1 cellular context compared by ENCODE assay signal in the genomic region with DNA sequence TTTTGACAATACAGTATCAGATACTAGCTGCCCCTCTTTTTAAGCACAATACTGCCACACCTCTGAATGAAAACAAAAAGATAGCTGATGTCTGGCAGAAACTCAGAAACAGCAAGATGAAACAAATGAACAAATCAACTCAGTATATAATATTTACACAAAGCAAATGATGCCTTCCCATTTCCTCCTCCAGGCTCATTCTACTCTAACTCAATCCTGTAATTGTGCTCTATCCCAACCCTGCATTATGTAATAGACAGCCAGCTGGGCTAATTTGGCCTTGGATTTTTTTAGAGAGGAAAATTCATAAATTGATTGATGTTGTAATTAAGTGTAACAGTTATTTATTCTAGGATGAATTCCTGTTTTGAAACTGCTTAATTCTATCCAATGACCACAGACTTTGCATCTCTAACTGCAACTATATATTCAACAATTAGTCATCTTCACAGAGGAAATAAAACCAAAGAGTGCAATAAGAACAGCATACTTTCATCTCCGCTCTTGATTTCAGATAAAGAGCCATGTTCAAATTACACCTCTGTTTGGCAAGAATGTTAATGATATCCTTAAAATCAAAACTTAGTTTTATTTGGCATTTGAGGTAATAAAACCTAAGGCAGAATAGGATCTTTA.
TF ChIP-seq lines count a peak whose summit lies in the region.

No MANE protein-coding gene starts in this region.

TF ChIP-seq in HEK293, 187 proteins besides CTCF, POLR2A, EP300 and RAD21 (continued from another document):
- TF ChIP-seq, protein P1, sequence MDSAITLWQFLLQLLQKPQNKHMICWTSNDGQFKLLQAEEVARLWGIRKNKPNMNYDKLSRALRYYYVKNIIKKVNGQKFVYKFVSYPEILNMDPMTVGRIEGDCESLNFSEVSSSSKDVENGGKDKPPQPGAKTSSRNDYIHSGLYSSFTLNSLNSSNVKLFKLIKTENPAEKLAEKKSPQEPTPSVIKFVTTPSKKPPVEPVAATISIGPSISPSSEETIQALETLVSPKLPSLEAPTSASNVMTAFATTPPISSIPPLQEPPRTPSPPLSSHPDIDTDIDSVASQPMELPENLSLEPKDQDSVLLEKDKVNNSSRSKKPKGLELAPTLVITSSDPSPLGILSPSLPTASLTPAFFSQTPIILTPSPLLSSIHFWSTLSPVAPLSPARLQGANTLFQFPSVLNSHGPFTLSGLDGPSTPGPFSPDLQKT (IDR thresholded peaks at IDR 0.05; ENCODE audit: borderline replicate concordance, low read depth, low read length): no peak
- TF ChIP-seq, protein P2, sequence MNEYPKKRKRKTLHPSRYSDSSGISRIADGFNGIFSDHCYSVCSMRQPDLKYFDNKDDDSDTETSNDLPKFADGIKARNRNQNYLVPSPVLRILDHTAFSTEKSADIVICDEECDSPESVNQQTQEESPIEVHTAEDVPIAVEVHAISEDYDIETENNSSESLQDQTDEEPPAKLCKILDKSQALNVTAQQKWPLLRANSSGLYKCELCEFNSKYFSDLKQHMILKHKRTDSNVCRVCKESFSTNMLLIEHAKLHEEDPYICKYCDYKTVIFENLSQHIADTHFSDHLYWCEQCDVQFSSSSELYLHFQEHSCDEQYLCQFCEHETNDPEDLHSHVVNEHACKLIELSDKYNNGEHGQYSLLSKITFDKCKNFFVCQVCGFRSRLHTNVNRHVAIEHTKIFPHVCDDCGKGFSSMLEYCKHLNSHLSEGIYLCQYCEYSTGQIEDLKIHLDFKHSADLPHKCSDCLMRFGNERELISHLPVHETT (tag by site-specific recombination; IDR thresholded peaks at IDR 0.05): no peak
- TF ChIP-seq ZNF677 (tag by site-specific recombination; IDR thresholded peaks at IDR 0.05) (peak; percentile 87), ZNF621 (tag by site-specific recombination; IDR thresholded peaks at IDR 0.05) (no peak), ZNF843 (tag by site-specific recombination; IDR thresholded peaks at IDR 0.05) (peak; percentile 59; the same call in 1 of the 2 replicates), ZNF555 (tag by site-specific recombination; conservative IDR thresholded peaks at IDR 0.05) (no peak), ZXDB (tag by site-specific recombination; IDR thresholded peaks at IDR 0.05) (no peak), MYNN (tag by site-specific recombination; IDR thresholded peaks at IDR 0.05; ENCODE audit: borderline replicate concordance) (no peak), ZNF175 (tag by site-specific recombination; IDR thresholded peaks at IDR 0.05) (no peak), HOXC10 (CRISPR knock-in tag; IDR thresholded peaks at IDR 0.05) (no peak), ZBTB17 (tag by site-specific recombination; IDR thresholded peaks at IDR 0.05) (0 out of 2 replicates have a peak, but pooled peaks have one; percentile 24), ZSCAN23 (tag by site-specific recombination; IDR thresholded peaks at IDR 0.05) (no peak), OSR2 (tag by site-specific recombination; IDR thresholded peaks at IDR 0.05) (peak; percentile 13; the same call in 1 of the 2 replicates), OVOL3 (tag by site-specific recombination; IDR thresholded peaks at IDR 0.05) (no peak), ZNF664 (tag by site-specific recombination; IDR thresholded peaks at IDR 0.05) (no peak), ZNF221 (tag by site-specific recombination; IDR thresholded peaks at IDR 0.05; ENCODE audit: borderline replicate concordance) (no peak), ZNF311 (tag by site-specific recombination; IDR thresholded peaks at IDR 0.05; ENCODE audit: borderline replicate concordance) (no peak), SETDB1 (IDR thresholded peaks at IDR 0.05; ENCODE audit: insufficient read length, low read length) (no peak), ZNF211 (tag by site-specific recombination; IDR thresholded peaks at IDR 0.05; ENCODE audit: low read depth) (no peak), ZNF521 (tag by site-specific recombination; IDR thresholded peaks at IDR 0.05) (no peak)
- TF ChIP-seq, protein P3, sequence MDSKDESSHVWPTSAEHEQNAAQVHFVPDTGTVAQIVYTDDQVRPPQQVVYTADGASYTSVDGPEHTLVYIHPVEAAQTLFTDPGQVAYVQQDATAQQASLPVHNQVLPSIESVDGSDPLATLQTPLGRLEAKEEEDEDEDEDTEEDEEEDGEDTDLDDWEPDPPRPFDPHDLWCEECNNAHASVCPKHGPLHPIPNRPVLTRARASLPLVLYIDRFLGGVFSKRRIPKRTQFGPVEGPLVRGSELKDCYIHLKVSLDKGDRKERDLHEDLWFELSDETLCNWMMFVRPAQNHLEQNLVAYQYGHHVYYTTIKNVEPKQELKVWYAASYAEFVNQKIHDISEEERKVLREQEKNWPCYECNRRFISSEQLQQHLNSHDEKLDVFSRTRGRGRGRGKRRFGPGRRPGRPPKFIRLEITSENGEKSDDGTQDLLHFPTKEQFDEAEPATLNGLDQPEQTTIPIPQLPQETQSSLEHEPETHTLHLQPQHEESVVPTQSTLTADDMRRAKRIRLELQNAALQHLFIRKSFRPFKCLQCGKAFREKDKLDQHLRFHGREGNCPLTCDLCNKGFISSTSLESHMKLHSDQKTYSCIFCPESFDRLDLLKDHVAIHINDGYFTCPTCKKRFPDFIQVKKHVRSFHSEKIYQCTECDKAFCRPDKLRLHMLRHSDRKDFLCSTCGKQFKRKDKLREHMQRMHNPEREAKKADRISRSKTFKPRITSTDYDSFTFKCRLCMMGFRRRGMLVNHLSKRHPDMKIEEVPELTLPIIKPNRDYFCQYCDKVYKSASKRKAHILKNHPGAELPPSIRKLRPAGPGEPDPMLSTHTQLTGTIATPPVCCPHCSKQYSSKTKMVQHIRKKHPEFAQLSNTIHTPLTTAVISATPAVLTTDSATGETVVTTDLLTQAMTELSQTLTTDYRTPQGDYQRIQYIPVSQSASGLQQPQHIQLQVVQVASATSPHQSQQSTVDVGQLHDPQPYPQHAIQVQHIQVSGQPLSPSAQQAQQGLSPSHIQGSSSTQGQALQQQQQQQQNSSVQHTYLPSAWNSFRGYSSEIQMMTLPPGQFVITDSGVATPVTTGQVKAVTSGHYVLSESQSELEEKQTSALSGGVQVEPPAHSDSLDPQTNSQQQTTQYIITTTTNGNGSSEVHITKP (tag by site-specific recombination; IDR thresholded peaks at IDR 0.05): no peak
- TF ChIP-seq, protein P4, sequence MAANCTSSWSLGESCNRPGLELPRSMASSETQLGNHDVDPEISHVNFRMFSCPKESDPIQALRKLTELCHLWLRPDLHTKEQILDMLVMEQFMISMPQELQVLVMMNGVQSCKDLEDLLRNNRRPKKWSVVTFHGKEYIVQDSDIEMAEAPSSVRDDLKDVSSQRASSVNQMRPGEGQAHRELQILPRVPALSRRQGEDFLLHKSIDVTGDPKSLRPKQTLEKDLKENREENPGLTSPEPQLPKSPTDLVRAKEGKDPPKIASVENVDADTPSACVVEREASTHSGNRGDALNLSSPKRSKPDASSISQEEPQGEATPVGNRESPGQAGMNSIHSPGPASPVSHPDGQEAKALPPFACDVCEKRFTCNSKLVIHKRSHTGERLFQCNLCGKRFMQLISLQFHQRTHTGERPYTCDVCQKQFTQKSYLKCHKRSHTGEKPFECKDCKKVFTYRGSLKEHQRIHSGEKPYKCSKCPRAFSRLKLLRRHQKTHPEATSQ (tag by site-specific recombination; IDR thresholded peaks at IDR 0.05): no peak
- TF ChIP-seq, protein P5, sequence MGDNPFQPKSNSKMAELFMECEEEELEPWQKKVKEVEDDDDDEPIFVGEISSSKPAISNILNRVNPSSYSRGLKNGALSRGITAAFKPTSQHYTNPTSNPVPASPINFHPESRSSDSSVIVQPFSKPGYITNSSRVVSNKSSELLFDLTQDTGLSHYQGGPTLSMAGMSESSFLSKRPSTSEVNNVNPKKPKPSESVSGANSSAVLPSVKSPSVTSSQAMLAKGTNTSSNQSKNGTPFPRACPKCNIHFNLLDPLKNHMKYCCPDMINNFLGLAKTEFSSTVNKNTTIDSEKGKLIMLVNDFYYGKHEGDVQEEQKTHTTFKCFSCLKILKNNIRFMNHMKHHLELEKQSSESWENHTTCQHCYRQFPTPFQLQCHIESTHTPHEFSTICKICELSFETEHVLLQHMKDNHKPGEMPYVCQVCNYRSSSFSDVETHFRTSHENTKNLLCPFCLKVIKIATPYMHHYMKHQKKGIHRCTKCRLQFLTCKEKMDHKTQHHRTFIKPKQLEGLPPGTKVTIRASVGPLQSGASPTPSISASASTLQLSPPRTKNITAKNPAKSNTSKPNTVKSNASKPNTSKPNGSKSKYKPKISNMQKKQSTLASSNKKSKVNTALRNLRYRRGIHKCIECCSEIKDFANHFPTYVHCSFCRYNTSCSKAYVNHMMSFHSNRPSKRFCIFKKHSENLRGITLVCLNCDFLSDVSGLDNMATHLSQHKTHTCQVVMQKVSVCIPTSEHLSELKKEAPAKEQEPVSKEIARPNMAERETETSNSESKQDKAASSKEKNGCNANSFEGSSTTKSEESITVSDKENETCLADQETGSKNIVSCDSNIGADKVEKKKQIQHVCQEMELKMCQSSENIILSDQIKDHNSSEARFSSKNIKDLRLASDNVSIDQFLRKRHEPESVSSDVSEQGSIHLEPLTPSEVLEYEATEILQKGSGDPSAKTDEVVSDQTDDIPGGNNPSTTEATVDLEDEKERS (tag by site-specific recombination; IDR thresholded peaks at IDR 0.05): no peak
- TF ChIP-seq, protein P6, sequence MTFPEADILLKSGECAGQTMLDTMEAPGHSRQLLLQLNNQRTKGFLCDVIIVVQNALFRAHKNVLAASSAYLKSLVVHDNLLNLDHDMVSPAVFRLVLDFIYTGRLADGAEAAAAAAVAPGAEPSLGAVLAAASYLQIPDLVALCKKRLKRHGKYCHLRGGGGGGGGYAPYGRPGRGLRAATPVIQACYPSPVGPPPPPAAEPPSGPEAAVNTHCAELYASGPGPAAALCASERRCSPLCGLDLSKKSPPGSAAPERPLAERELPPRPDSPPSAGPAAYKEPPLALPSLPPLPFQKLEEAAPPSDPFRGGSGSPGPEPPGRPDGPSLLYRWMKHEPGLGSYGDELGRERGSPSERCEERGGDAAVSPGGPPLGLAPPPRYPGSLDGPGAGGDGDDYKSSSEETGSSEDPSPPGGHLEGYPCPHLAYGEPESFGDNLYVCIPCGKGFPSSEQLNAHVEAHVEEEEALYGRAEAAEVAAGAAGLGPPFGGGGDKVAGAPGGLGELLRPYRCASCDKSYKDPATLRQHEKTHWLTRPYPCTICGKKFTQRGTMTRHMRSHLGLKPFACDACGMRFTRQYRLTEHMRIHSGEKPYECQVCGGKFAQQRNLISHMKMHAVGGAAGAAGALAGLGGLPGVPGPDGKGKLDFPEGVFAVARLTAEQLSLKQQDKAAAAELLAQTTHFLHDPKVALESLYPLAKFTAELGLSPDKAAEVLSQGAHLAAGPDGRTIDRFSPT (tag by site-specific recombination; IDR thresholded peaks at IDR 0.05): no peak
- TF ChIP-seq, protein P7, sequence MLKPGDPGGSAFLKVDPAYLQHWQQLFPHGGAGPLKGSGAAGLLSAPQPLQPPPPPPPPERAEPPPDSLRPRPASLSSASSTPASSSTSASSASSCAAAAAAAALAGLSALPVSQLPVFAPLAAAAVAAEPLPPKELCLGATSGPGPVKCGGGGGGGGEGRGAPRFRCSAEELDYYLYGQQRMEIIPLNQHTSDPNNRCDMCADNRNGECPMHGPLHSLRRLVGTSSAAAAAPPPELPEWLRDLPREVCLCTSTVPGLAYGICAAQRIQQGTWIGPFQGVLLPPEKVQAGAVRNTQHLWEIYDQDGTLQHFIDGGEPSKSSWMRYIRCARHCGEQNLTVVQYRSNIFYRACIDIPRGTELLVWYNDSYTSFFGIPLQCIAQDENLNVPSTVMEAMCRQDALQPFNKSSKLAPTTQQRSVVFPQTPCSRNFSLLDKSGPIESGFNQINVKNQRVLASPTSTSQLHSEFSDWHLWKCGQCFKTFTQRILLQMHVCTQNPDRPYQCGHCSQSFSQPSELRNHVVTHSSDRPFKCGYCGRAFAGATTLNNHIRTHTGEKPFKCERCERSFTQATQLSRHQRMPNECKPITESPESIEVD (tag by site-specific recombination; IDR thresholded peaks at IDR 0.05): peak; percentile 81
TF ChIP-seq in HEK293: peak in this region for 6.
